ENCODE assay signal across 25 cellular contexts in genomic region chr21:45039309-45040113, GRCh38. TPM values are rescaled to one million over a fixed set of nuclear protein-coding genes. Genes with fewer than 3 reads are reported as not detected.
DNase-seq lines count a peak whose midpoint lies in the region; ATAC-seq and TF ChIP-seq lines count a peak whose summit lies in the region.
"Had no signal": no experiment of that assay in that cellular context is flagged by ENCODE, and none has a peak within 500 bp of the region (broad histone marks: within the 10 kb centered on the region; RNA-seq: fewer than 3 reads in every experiment).

No MANE protein-coding gene starts in this region.

- H3K4me2 ChIP-seq in IMR-90 (ENCODE audit: low read depth, low read length) = no peak overlapping the region
- H3K4me2 ChIP-seq: neural progenitor cell had no signal

- H2BK15ac ChIP-seq in IMR-90 (ENCODE audit: low read depth, low read length) = no peak overlapping the region

- H3K27ac Mint-ChIP-seq in nephron progenitor cell = peak overlapping the region; percentile 5
- H3K27ac Mint-ChIP-seq: activated CD4-positive, alpha-beta T cell treated with anti-CD3 and anti-CD28 coated beads, Interleukin-2, amount 10 ng/mL, durations not matched to agents 7 days and 5 days; neural progenitor cell; progenitor cell of endocrine pancreas; WTC11 had no signal

- peak overlapping the region; percentile 95 for H2AK5ac ChIP-seq in IMR-90 (ENCODE audit: low read depth, low read length)

- peaks cover 17% of the 10 kb centered on the region for H3K27me3 Mint-ChIP-seq in nephron progenitor cell (ENCODE audit: low read depth, poor library complexity)

- TF ChIP-seq RAD21 in IMR-90 (IDR thresholded peaks at IDR 0.05; ENCODE audit: low read length) = no peak

- peaks cover 30% of the 10 kb centered on the region for H3K4me1 Mint-ChIP-seq in nephron progenitor cell
- H3K4me1 Mint-ChIP-seq: activated CD4-positive, alpha-beta T cell treated with anti-CD3 and anti-CD28 coated beads, Interleukin-2, amount 10 ng/mL, durations not matched to agents 7 days and 5 days; WTC11 had no signal

- no peaks in the 10 kb centered on the region for H3K27me3 ChIP-seq in IMR-90 (ENCODE audit: control insufficient read depth, insufficient read depth, low read length)
- H3K27me3 ChIP-seq in adrenal gland = no peaks in the 10 kb centered on the region
- H3K27me3 ChIP-seq in thymus (ENCODE audit: control insufficient read depth, insufficient read depth) = no peaks in the 10 kb centered on the region
- H3K27me3 ChIP-seq: heart left ventricle, neural progenitor cell, sigmoid colon had no signal

- no peak overlapping the region; the same call in 1 of the 2 replicates for H4K5ac ChIP-seq in IMR-90 (ENCODE audit: low read depth, low read length)

- peak overlapping the region; percentile 30 to 97; a peak in 1 of 4 replicates for H4K8ac ChIP-seq in IMR-90 (ENCODE audit: low read depth in 2 of 2, low read length in 2 of 2)

- dilution Hi-C loops in IMR-90 (cut with HindIII; ENCODE audit: low sequenced_read_pairs, unreplicated experiment) = no loop called here

- peak overlapping the region; percentile 82 for H3K27ac ChIP-seq in IMR-90 (ENCODE audit: insufficient read depth, low read length)
- H3K27ac ChIP-seq in adrenal gland = peak overlapping the region in 3 of 5 donors; percentile 57 to 83 (median 74)
- H3K27ac ChIP-seq in thymus (ENCODE audit: low read depth) = peak overlapping the region; percentile 4
- H3K27ac ChIP-seq: body of pancreas, neural progenitor cell had no signal

- peak overlapping the region; percentile 67; the same call in 1 of the 2 replicates for H3K18ac ChIP-seq in IMR-90 (ENCODE audit: low read depth, low read length)

- H4K91ac ChIP-seq in IMR-90 (ENCODE audit: insufficient read depth, low read depth, low read length) = peak overlapping the region; percentile 98

- no peak overlapping the region for H3K56ac ChIP-seq in IMR-90 (ENCODE audit: extremely low read depth, insufficient read depth, low read length)

- H2BK20ac ChIP-seq in IMR-90 (ENCODE audit: low read depth, low read length) = no peak overlapping the region; the same call in 1 of the 2 replicates

- peaks cover 9% of the 10 kb centered on the region for H3K9me1 ChIP-seq in IMR-90 (ENCODE audit: insufficient read depth, low read length)

- POLR2A ChIA-PET in IMR-90 (lab: Charles Lee; ENCODE audit: unreplicated experiment) = no interaction called here

- no peak overlapping the region for H2AFZ ChIP-seq in IMR-90 (replicated peaks; ENCODE audit: low read length, poor library complexity)
- H2AFZ ChIP-seq: neural progenitor cell had no signal

- no peak overlapping the region for H3K9ac ChIP-seq in IMR-90 (ENCODE audit: low read depth, low read length)
- H3K9ac ChIP-seq: neural progenitor cell had no signal

- H3K79me1 ChIP-seq in IMR-90 (ENCODE audit: low read depth in 1 of 2, low read length in 2 of 2) = peaks cover 7 to 12% of the 10 kb centered on the region in 2 experiments; a peak in 3 of 4 replicates

- BruUV-seq in IMR-90 (replicated peaks; lab: Mats Ljungman, UMichigan) = no TSS peak

- H3K4me1 ChIP-seq in IMR-90 (ENCODE audit: control insufficient read depth, insufficient read depth, low read length) (peaks cover 29% of the 10 kb centered on the region), adrenal gland (replicated peaks in 1 of 2) (peaks cover 0 to 34% of the 10 kb centered on the region in 2 donors), thymus (ENCODE audit: control insufficient read depth, insufficient read depth, low read length) (no peaks in the 10 kb centered on the region)
- H3K4me1 ChIP-seq: body of pancreas, neural progenitor cell had no signal

- peak overlapping the region; percentile 65; the same call in 1 of the 2 replicates for H3K4ac ChIP-seq in IMR-90 (ENCODE audit: low read depth, low read length)

- TF ChIP-seq CTCF in IMR-90 (conservative IDR thresholded peaks at IDR 0.05; ENCODE audit: low read depth, low read length) (no peak), adrenal gland (IDR thresholded peaks at IDR 0.05) (no peak), nephron progenitor cell (IDR thresholded peaks at IDR 0.05) (no peak)

- no peaks in the 10 kb centered on the region; the same call in 1 of the 2 replicates for H4K20me1 ChIP-seq in IMR-90 (ENCODE audit: insufficient read depth, low read length)

- H3K9me3 ChIP-seq in IMR-90 (ENCODE audit: control insufficient read depth, insufficient read depth, low read length) = peaks cover 5% of the 10 kb centered on the region; the same call in 1 of the 2 replicates
- H3K9me3 ChIP-seq in adrenal gland (replicated peaks in 1 of 3) = peaks cover 0 to 4% (median 0%) of the 10 kb centered on the region in 3 donors
- H3K9me3 ChIP-seq in thymus (ENCODE audit: control insufficient read depth) = peaks cover 1% of the 10 kb centered on the region
- H3K9me3 ChIP-seq: body of pancreas had no signal

- peak overlapping the region; percentile 56 for H2BK5ac ChIP-seq in IMR-90 (ENCODE audit: low read depth, low read length, poor library complexity, severe bottlenecking)

- CTCF ChIA-PET in IMR-90 (lab: Yijun Ruan, JAX) = no interaction called here

- ATAC-seq in IMR-90 (ENCODE audit: low read depth) (no peak), HG02973 (IDR thresholded peaks at IDR 0.05; ENCODE audit: unreplicated experiment) (no peak), HG03108 (IDR thresholded peaks at IDR 0.05; ENCODE audit: unreplicated experiment) (no peak)
- ATAC-seq: activated T-cell treated with anti-CD3 and anti-CD28 coated beads, Interleukin-2, amount 50 U/mL, for 4 hours; body of pancreas; heart left ventricle; Right ventricle myocardium inferior; WTC11 had no signal

- H2BK120ac ChIP-seq in IMR-90 (ENCODE audit: low read depth, low read length) = peak overlapping the region; percentile 57; the same call in 1 of the 2 replicates

- H3K14ac ChIP-seq in IMR-90 (replicated peaks; ENCODE audit: low read depth, low read length) = no peak overlapping the region

- 20% methylated on average over 1 of the region's 4 CpGs; no CpG with 5 or more reads in 1 of the 2 experiments for WGBS in IMR-90 (ENCODE audit: extremely low coverage in 2 of 2, insufficient read length in 1 of 2), 2 experiments
- WGBS in adrenal gland, 4 donors = 78 to 85% (median 83%) methylated on average over 2 to 4 of the region's 4 CpGs
- WGBS in thymus = 93% methylated on average over 4 of the region's 4 CpGs

- no peak overlapping the region for H2AK9ac ChIP-seq in IMR-90 (replicated peaks; ENCODE audit: low read depth, low read length, poor library complexity)

- no peaks in the 10 kb centered on the region for H3K36me3 Mint-ChIP-seq in nephron progenitor cell (ENCODE audit: low read depth)
- H3K36me3 Mint-ChIP-seq: neural progenitor cell had no signal

- H3K36me3 ChIP-seq in IMR-90 (ENCODE audit: control insufficient read depth, insufficient read depth, low read length) = no peaks in the 10 kb centered on the region
- H3K36me3 ChIP-seq in adrenal gland (replicated peaks in 1 of 2) = no peaks in the 10 kb centered on the region
- H3K36me3 ChIP-seq in thymus (ENCODE audit: control insufficient read depth, insufficient read depth) = no peaks in the 10 kb centered on the region
- H3K36me3 ChIP-seq: heart left ventricle, neural progenitor cell, sigmoid colon had no signal

- in situ Hi-C loops in IMR-90 (cut with MboI; ENCODE audit: low sequenced_read_pairs) = no loop called here

- no peak for TF ChIP-seq POLR2A in IMR-90 (IDR thresholded peaks at IDR 0.05; ENCODE audit: low read depth, low read length)
- TF ChIP-seq POLR2A in adrenal gland (IDR thresholded peaks at IDR 0.05) = no peak

- DNase-seq in IMR-90 (no peak), adrenal gland (no peak), nephron progenitor cell (no peak), DMS153 (lab: John Stamatoyannopoulos, UW) (no peak), iPS-NIHi7 (ENCODE audit: extremely low spot score) (no peak)
- DNase-seq: activated CD4-positive, alpha-beta T cell treated with anti-CD3 and anti-CD28 coated beads, Interleukin-2, amount 10 ng/mL, durations not matched to agents 7 days and 5 days; activated gamma-delta T cell treated with Interleukin-2 at 50 U/mL for 16 hours; activated T-cell treated with anti-CD3 and anti-CD28 coated beads, Interleukin-2, amount 50 U/mL, for 4 hours; body of pancreas; C1 segment of cervical spinal cord; effector CD4-positive, alpha-beta T cell; heart left ventricle; KG1; mesenchymal stem cell; NCI-H146; NCI-H510A treated with DMSO at 0.1 percent for 48 hours; T-helper 9 cell had no signal

- H3K23ac ChIP-seq in IMR-90 (ENCODE audit: low read depth, low read length) = no peak overlapping the region

- intact Hi-C loops in IMR-90 (cut with micrococcal nuclease) (no loop called here), adrenal gland (cut with DNase I) (no loop called here)

- peaks cover 24% of the 10 kb centered on the region for H3K9me3 Mint-ChIP-seq in nephron progenitor cell

- no peak overlapping the region for H3K4me3 Mint-ChIP-seq in nephron progenitor cell
- H3K4me3 Mint-ChIP-seq: activated CD4-positive, alpha-beta T cell treated with anti-CD3 and anti-CD28 coated beads, Interleukin-2, amount 10 ng/mL, durations not matched to agents 7 days and 5 days; activated T-cell treated with anti-CD3 and anti-CD28 coated beads, Interleukin-2, amount 50 U/mL, for 4 hours; neural progenitor cell; WTC11 had no signal

- no peak overlapping the region for H3K4me3 ChIP-seq in IMR-90 (ENCODE audit: insufficient read depth, low read depth, low read length)
- no peak overlapping the region for H3K4me3 ChIP-seq in adrenal gland
- no peak overlapping the region for H3K4me3 ChIP-seq in thymus (ENCODE audit: low read length)
- H3K4me3 ChIP-seq: body of pancreas, heart left ventricle, neural progenitor cell, sigmoid colon had no signal

TF ChIP-seq in IMR-90, 13 proteins besides CTCF, POLR2A, EP300 and RAD21 (continues in another document):
- TF ChIP-seq RFX5 (IDR thresholded peaks at IDR 0.05; ENCODE audit: low read depth, low read length) (no peak), MXI1 (IDR thresholded peaks at IDR 0.05; ENCODE audit: borderline replicate concordance, low read depth, low read length) (no peak), MAFK (IDR thresholded peaks at IDR 0.05; ENCODE audit: low read depth, low read length) (no peak), RCOR1 (IDR thresholded peaks at IDR 0.05; ENCODE audit: insufficient replicate concordance, low read length) (no peak)

RNA-seq across cellular contexts. Expression of gene ADARB1, which starts 34.9 kb away (rescaled TPM):
- total RNA-seq in IMR-90 (2012; rRNA removed) (39.7 and 39.8 TPM in 2 replicates), adrenal gland (10 to 100 TPM; 10.7 to 21.6 (median 18.4) TPM)
- polyA plus RNA-seq in IMR-90 (2012; rRNA removed) (45.5 and 47.3 TPM in 2 replicates), adrenal gland (10 to 100 TPM in 2 of 3 donors, 1 to 10 TPM in 1; 7.5 to 16.3 (median 12.4) TPM), thymus (14.6 TPM)
- polyA plus RNA-seq in IMR-90 (2012; cell fraction: cytosol; rRNA removed) = 18.2 and 29.3 TPM in 2 replicates
- polyA plus RNA-seq in IMR-90 (2012; cell fraction: nucleus; rRNA removed; ENCODE audit: low replicate concordance) = 152 and 210 TPM in 2 replicates

Comparison
In these comparisons a context has a peak if more than half of its experiments do, and no peak if none do; other contexts are left out.
1. H3K27ac ChIP-seq: peak in every context shown above with its lines; median percentile 82 in IMR-90; 74 in adrenal gland; 4 in thymus.